In the genomic region with DNA sequence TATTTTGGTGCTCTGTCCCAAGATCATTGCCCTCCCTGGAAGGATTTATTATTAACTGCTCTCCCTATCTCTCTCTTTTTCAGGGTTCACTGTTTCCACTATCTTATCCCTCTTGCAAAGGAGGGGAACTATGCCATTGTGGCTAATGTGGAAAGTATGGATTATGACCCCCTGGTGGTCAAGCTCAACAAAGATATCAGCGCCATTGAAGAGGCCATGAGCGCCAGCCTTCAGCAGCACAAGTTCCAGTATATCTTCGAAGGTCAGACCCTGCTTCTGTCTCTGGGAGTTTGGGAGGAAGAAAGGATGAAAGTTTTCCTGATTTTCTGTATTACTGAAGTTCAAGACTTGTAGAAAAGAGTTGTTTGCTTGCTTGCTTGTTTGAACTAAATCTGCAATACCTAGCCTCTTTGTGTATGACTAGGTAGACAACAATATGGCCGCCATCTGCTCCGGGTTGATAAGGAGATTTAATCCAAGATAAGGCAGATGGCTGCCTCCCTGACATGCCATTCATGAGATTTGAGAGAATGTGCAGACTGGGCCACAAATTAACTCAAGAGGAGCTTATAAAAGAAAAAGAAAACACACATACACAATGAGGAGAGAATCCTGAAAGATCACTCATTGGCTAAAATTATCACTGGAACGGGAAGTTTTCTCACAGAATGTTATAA, we compare ENCODE assay signal across 18 cellular contexts.
A peak's percentile ranks its signal among the peaks of the same experiment; 100 is the strongest.
DNase-seq lines count a peak whose midpoint lies in the region; ATAC-seq, FAIRE-seq and TF ChIP-seq lines count a peak whose summit lies in the region.
"Had no signal": no experiment of that assay in that cellular context is flagged by ENCODE, and none has a peak within 500 bp of the region (broad histone marks: within the 10 kb centered on the region; RNA-seq: fewer than 3 reads in every experiment).

No MANE protein-coding gene starts in this region.

- H3K36me3 Mint-ChIP-seq in brain: peaks cover 30% of the 10 kb centered on the region
- peaks cover 5% of the 10 kb centered on the region for H3K36me3 Mint-ChIP-seq in effector memory CD8-positive, alpha-beta T cell (ENCODE audit: insufficient read depth)

- H3K4me2 ChIP-seq in HepG2 (ENCODE audit: low read depth, low read length): no peak overlapping the region
- H3K4me2 ChIP-seq: KMS-11 had no signal

- no peaks in the 10 kb centered on the region for H3K27me3 Mint-ChIP-seq in brain
- H3K27me3 Mint-ChIP-seq in effector memory CD8-positive, alpha-beta T cell: no peaks in the 10 kb centered on the region
- H3K27me3 Mint-ChIP-seq: CD4-positive, CD25-positive, alpha-beta regulatory T cell had no signal

- 95% methylated on average over 6 of the region's 6 CpGs for WGBS in HepG2 (ENCODE audit: low lambda C conversion rate)
- 97% methylated on average over 6 of the region's 6 CpGs for WGBS in right lobe of liver (ENCODE audit: insufficient coverage, low coverage, low lambda C conversion rate, missing lambda C conversion rate)

- no peak for DNase-seq in HepG2 (ENCODE audit: low spot score)
- no peak for DNase-seq in right lobe of liver
- DNase-seq in NCI-H82 treated with DMSO at 0.1 percent for 48 hours (lab: John Stamatoyannopoulos, UW; ENCODE audit: unreplicated experiment): peak; percentile 81
- DNase-seq in effector memory CD8-positive, alpha-beta T cell: no peak
- no peak for DNase-seq in DMS114 treated with DMSO at 0.1 percent for 48 hours (lab: John Stamatoyannopoulos, UW; ENCODE audit: unreplicated experiment)
- no peak for DNase-seq in anterior cingulate cortex (lab: John Stamatoyannopoulos, UW)
- DNase-seq in breast epithelium (ENCODE audit: low spot score in 2 of 2): no peak
- DNase-seq: CD4-positive, CD25-positive, alpha-beta regulatory T cell; COR-L47; NCI-H1417; NCI-H187 treated with DMSO at 0.1 percent for 48 hours; NCI-H446; NCI-H748 treated with DMSO at 0.1 percent for 48 hours; RPMI8226; SHP77 treated with DMSO at 0.1 percent for 48 hours had no signal

- CTCF ChIA-PET in HepG2 (lab: Yijun Ruan, JAX; ENCODE audit: low intra/inter-chr PET ratio, low total read pairs): no interaction called here

- H3K4me3 Mint-ChIP-seq in brain: peak overlapping the region in 1 of 5 experiments; percentile 3
- H3K4me3 Mint-ChIP-seq in effector memory CD8-positive, alpha-beta T cell: no peak overlapping the region
- H3K4me3 Mint-ChIP-seq: CD4-positive, CD25-positive, alpha-beta regulatory T cell had no signal

- in situ Hi-C loops in HepG2 (cut with HindIII; ENCODE audit: extremely low pct_ligation_motif_present, low pct_unique_long_range_greater_than_20kb): no loop called here

- peaks cover 10% of the 10 kb centered on the region for H3K4me1 Mint-ChIP-seq in brain
- H3K4me1 Mint-ChIP-seq in effector memory CD8-positive, alpha-beta T cell (ENCODE audit: low read depth in 2 of 2): no peaks in the 10 kb centered on the region
- H3K4me1 Mint-ChIP-seq: CD4-positive, CD25-positive, alpha-beta regulatory T cell had no signal

- H4K20me1 ChIP-seq in HepG2 (ENCODE audit: insufficient read depth, low read length): no peaks in the 10 kb centered on the region

- TF ChIP-seq CTCF in HepG2 (CRISPR knock-in tag; IDR thresholded peaks at IDR 0.05) (no peak), right lobe of liver (IDR thresholded peaks at IDR 0.05) (no peak), brain (conservative IDR thresholded peaks at IDR 0.05) (no peak), breast epithelium (IDR thresholded peaks at IDR 0.05) (no peak)

- H3K9me3 Mint-ChIP-seq in brain: no peaks in the 10 kb centered on the region
- H3K9me3 Mint-ChIP-seq in effector memory CD8-positive, alpha-beta T cell: no peaks in the 10 kb centered on the region
- H3K9me3 Mint-ChIP-seq: CD4-positive, CD25-positive, alpha-beta regulatory T cell had no signal

- BruUV-seq in HepG2 (replicated peaks; lab: Mats Ljungman, UMichigan): no TSS peak

- H3K4me1 ChIP-seq in HepG2 (ENCODE audit: insufficient read depth, low read length): no peaks in the 10 kb centered on the region
- H3K4me1 ChIP-seq in right lobe of liver: no peaks in the 10 kb centered on the region
- no peaks in the 10 kb centered on the region for H3K4me1 ChIP-seq in breast epithelium

- TF ChIP-seq EP300 in HepG2 (IDR thresholded peaks at IDR 0.05; ENCODE audit: low read depth in 2 of 2, low read length in 2 of 2): no peak
- TF ChIP-seq EP300 in HepG2 (CRISPR knock-in tag; IDR thresholded peaks at IDR 0.05; ENCODE audit: borderline replicate concordance): no peak

- H3K27me3 ChIP-seq in HepG2 (ENCODE audit: control insufficient read depth in 1 of 2, insufficient read depth in 2 of 2, low read length in 2 of 2) (no peaks in the 10 kb centered on the region), right lobe of liver (no peaks in the 10 kb centered on the region), breast epithelium (no peaks in the 10 kb centered on the region)

- no peak for TF ChIP-seq POLR2A in HepG2 (IDR thresholded peaks at IDR 0.05; ENCODE audit: insufficient read depth in 1 of 2, low read depth in 2 of 2, low read length in 2 of 2)
- TF ChIP-seq POLR2A in right lobe of liver (IDR thresholded peaks at IDR 0.05): no peak
- TF ChIP-seq POLR2A in breast epithelium (IDR thresholded peaks at IDR 0.05): no peak

- TF ChIP-seq RAD21 in HepG2 (CRISPR knock-in tag; IDR thresholded peaks at IDR 0.05): no peak

- H3K79me2 ChIP-seq in HepG2 (ENCODE audit: insufficient read depth, low read length): no peaks in the 10 kb centered on the region

- ATAC-seq in HepG2 (no peak), right lobe of liver (no peak)
- no peak for ATAC-seq in effector memory CD8-positive, alpha-beta T cell (replicated peaks)

- H3K36me3 ChIP-seq in HepG2 (replicated peaks in 1 of 2; ENCODE audit: control insufficient read depth in 1 of 2, insufficient read depth in 2 of 2, low read length in 2 of 2): 0 out of 5 replicates have a peak, but pooled peaks cover 0 to 5% of the 10 kb centered on the region in 2 experiments
- no peaks in the 10 kb centered on the region for H3K36me3 ChIP-seq in right lobe of liver
- H3K36me3 ChIP-seq in breast epithelium: no peaks in the 10 kb centered on the region

- H3K27ac Mint-ChIP-seq in brain: peak overlapping the region in 4 of 5 experiments; percentile 9 to 74 (median 66)
- no peak overlapping the region for H3K27ac Mint-ChIP-seq in effector memory CD8-positive, alpha-beta T cell

- H3K4me3 ChIP-seq in HepG2 (replicated peaks in 1 of 3; ENCODE audit: insufficient read depth in 1 of 3, low read depth in 2 of 3, low read length in 3 of 3) (no peak overlapping the region), right lobe of liver (no peak overlapping the region), breast epithelium (no peak overlapping the region)

- FAIRE-seq in HepG2 (lab: Jason Lieb, UNC): no peak

- no peaks in the 10 kb centered on the region for H3K9me3 ChIP-seq in HepG2 (ENCODE audit: low read length)
- no peaks in the 10 kb centered on the region for H3K9me3 ChIP-seq in right lobe of liver
- H3K9me3 ChIP-seq in breast epithelium: no peaks in the 10 kb centered on the region

- no peak overlapping the region for H3K9ac ChIP-seq in HepG2 (ENCODE audit: insufficient read depth, low read depth, low read length)
- H3K9ac ChIP-seq: KMS-11 had no signal

- intact Hi-C loops in HepG2 (cut with micrococcal nuclease; ENCODE audit: unreplicated experiment): no loop called here
- intact Hi-C loops in right lobe of liver (cut with DNase I): no loop called here
- intact Hi-C loops in breast epithelium (cut with DNase I; ENCODE audit: low total_unique reads): no loop called here

- H2AFZ ChIP-seq in HepG2 (ENCODE audit: low read length): no peak overlapping the region

- H3K27ac ChIP-seq in HepG2 (ENCODE audit: extremely low read length, insufficient read depth, low read length) (no peak overlapping the region), right lobe of liver (no peak overlapping the region), breast epithelium (no peak overlapping the region)
- H3K27ac ChIP-seq: 22Rv1, KMS-11 had no signal

- POLR2A ChIA-PET in HepG2 (lab: Yijun Ruan, JAX): no interaction called here

TF ChIP-seq in HepG2, 621 proteins besides CTCF, POLR2A, EP300 and RAD21:
- TF ChIP-seq, protein P1, sequence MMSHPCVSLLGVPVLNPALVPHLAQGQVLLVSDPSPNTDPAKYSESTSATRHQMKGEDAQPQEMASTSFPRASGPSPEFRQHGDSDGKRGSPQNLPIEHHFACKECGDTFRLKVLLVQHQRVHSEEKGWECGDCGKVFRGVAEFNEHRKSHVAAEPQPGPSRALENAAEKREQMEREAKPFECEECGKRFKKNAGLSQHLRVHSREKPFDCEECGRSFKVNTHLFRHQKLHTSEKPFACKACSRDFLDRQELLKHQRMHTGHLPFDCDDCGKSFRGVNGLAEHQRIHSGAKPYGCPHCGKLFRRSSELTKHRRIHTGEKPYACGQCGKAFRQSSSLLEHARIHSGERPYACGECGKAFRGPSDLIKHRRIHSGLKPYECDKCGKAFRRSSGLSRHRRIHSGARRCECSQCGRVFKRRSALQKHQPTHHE (CRISPR knock-in tag; IDR thresholded peaks at IDR 0.05; ENCODE audit: borderline replicate concordance): no peak
- TF ChIP-seq ZBTB33 (CRISPR knock-in tag; IDR thresholded peaks at IDR 0.05) (peak; percentile 25; the same call in 1 of the 2 replicates), ZNF451 (CRISPR knock-in tag; IDR thresholded peaks at IDR 0.05) (no peak), PITX1 (CRISPR knock-in tag; IDR thresholded peaks at IDR 0.05) (no peak), RFX5 (IDR thresholded peaks at IDR 0.05; ENCODE audit: low read depth, low read length) (no peak)
- TF ChIP-seq, protein P2, sequence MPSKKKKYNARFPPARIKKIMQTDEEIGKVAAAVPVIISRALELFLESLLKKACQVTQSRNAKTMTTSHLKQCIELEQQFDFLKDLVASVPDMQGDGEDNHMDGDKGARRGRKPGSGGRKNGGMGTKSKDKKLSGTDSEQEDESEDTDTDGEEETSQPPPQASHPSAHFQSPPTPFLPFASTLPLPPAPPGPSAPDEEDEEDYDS (CRISPR knock-in tag; IDR thresholded peaks at IDR 0.05): no peak

Comparison
In these comparisons a context has a peak if more than half of its experiments do, and no peak if none do; other contexts are left out.
1. H3K27ac Mint-ChIP-seq: peak in brain (4 of 5); none in effector memory CD8-positive, alpha-beta T cell (0 of 2).